In genomic region chr6:170024940-170025339, GRCh38 we compare ENCODE assay signal across 14 cellular contexts.
DNase-seq lines count a peak whose midpoint lies in the region; ATAC-seq and TF ChIP-seq lines count a peak whose summit lies in the region.
"Had no signal": no experiment of that assay in that cellular context is flagged by ENCODE, and none has a peak within 500 bp of the region (broad histone marks: within the 10 kb centered on the region; RNA-seq: fewer than 3 reads in every experiment).

No MANE protein-coding gene starts in this region.

- H3K27me3 Mint-ChIP-seq in chondrocyte (ENCODE audit: low read depth) = no peaks in the 10 kb centered on the region
- H3K27me3 Mint-ChIP-seq in activated naive CD4-positive, alpha-beta T cell treated with anti-CD3 and anti-CD28 coated beads for 36 hours (ENCODE audit: low read depth) = peaks cover 14% of the 10 kb centered on the region

- no peak overlapping the region for H3K27ac Mint-ChIP-seq in chondrocyte (ENCODE audit: unreplicated experiment)
- H3K27ac Mint-ChIP-seq in activated naive CD4-positive, alpha-beta T cell treated with anti-CD3 and anti-CD28 coated beads for 36 hours = no peak overlapping the region
- H3K27ac Mint-ChIP-seq: T-helper 1 cell treated with Interleukin-12 subunit alpha and Interleukin-12 subunit beta and Interleukin-4 antibody, amounts not matched to agents 30 μg/mL and 1 μg/mL, for 36 hours had no signal

- no peak for TF ChIP-seq CTCF in Panc1 (IDR thresholded peaks at IDR 0.05)
- TF ChIP-seq CTCF in chondrocyte (IDR thresholded peaks at IDR 0.05) = no peak

- BruUV-seq in Panc1 (replicated peaks; lab: Mats Ljungman, UMichigan) = no TSS peak

- no peaks in the 10 kb centered on the region for H3K36me3 Mint-ChIP-seq in chondrocyte (ENCODE audit: low read depth)
- H3K36me3 Mint-ChIP-seq in activated naive CD4-positive, alpha-beta T cell treated with anti-CD3 and anti-CD28 coated beads for 36 hours (ENCODE audit: low read depth) = no peaks in the 10 kb centered on the region

- H3K4me3 Mint-ChIP-seq in chondrocyte (ENCODE audit: unreplicated experiment) = no peak overlapping the region
- no peak overlapping the region for H3K4me3 Mint-ChIP-seq in activated naive CD4-positive, alpha-beta T cell treated with anti-CD3 and anti-CD28 coated beads for 36 hours
- H3K4me3 Mint-ChIP-seq: central memory CD8-positive, alpha-beta T cell; T-helper 1 cell treated with Interleukin-12 subunit alpha and Interleukin-12 subunit beta and Interleukin-4 antibody, amounts not matched to agents 30 μg/mL and 1 μg/mL, for 36 hours had no signal

- H3K4me1 ChIP-seq in Panc1 (ENCODE audit: control insufficient read depth, insufficient read depth, low read length) = no peaks in the 10 kb centered on the region

- H3K4me3 ChIP-seq in Panc1 (ENCODE audit: low read depth in 2 of 2, low read length in 2 of 2) = no peak overlapping the region
- H3K4me3 ChIP-seq: thoracic aorta had no signal

- peak; percentile 34 for DNase-seq in EL
- DNase-seq in Panc1 (ENCODE audit: low read depth, low spot score) = no peak
- peak; percentile 17 for DNase-seq in fibroblast of peridontal ligament (ENCODE audit: extremely low read depth)
- peak; percentile 0 for DNase-seq in posterior vena cava (ENCODE audit: low spot score)
- DNase-seq in chondrocyte (ENCODE audit: low spot score) = no peak
- no peak for DNase-seq in activated naive CD4-positive, alpha-beta T cell treated with anti-CD3 and anti-CD28 coated beads for 36 hours
- DNase-seq: GOT3; NCI-H1930; stimulated activated CD4-positive, alpha-beta T cell treated with anti-CD3 and anti-CD28 coated beads, Interleukin-1b, Interleukin-23, amount 100 ng/mL, for 48 hours had no signal

- in situ Hi-C loops in Panc1 (cut with HindIII; ENCODE audit: low pct_unique_long_range_greater_than_20kb, low sequenced_read_pairs) = no loop called here

- no peaks in the 10 kb centered on the region for H3K36me3 ChIP-seq in Panc1 (ENCODE audit: control insufficient read depth, insufficient read depth, low read length)
- H3K36me3 ChIP-seq: thoracic aorta had no signal

- CTCF ChIA-PET in Panc1 (lab: Charles Lee) = no interaction called here
- CTCF ChIA-PET in activated naive CD4-positive, alpha-beta T cell treated with anti-CD3 and anti-CD28 coated beads for 36 hours (lab: Charles Lee) = no interaction called here

- ATAC-seq in Panc1 (0 out of 2 replicates have a peak, but pooled peaks have one; percentile 15), HG03460 (IDR thresholded peaks at IDR 0.05; ENCODE audit: unreplicated experiment) (no peak), esophagus mucosa (no peak)

- H3K9me3 Mint-ChIP-seq in chondrocyte (ENCODE audit: low read depth) = no peaks in the 10 kb centered on the region
- no peaks in the 10 kb centered on the region for H3K9me3 Mint-ChIP-seq in activated naive CD4-positive, alpha-beta T cell treated with anti-CD3 and anti-CD28 coated beads for 36 hours
- H3K9me3 Mint-ChIP-seq: central memory CD8-positive, alpha-beta T cell; T-helper 1 cell treated with Interleukin-12 subunit alpha and Interleukin-12 subunit beta and Interleukin-4 antibody, amounts not matched to agents 30 μg/mL and 1 μg/mL, for 36 hours had no signal

- no peaks in the 10 kb centered on the region for H3K4me1 Mint-ChIP-seq in chondrocyte (ENCODE audit: low read depth)
- no peaks in the 10 kb centered on the region for H3K4me1 Mint-ChIP-seq in activated naive CD4-positive, alpha-beta T cell treated with anti-CD3 and anti-CD28 coated beads for 36 hours (ENCODE audit: low read depth)

- POLR2A ChIA-PET in Panc1 (lab: Charles Lee) = no interaction called here

- H3K27me3 ChIP-seq in Panc1 (ENCODE audit: control insufficient read depth, insufficient read depth, low read length) = no peaks in the 10 kb centered on the region

- H3K27ac ChIP-seq in Panc1 (ENCODE audit: low read length) = no peak overlapping the region
- H3K27ac ChIP-seq: thoracic aorta had no signal

- intact Hi-C loops in Panc1 (cut with micrococcal nuclease; ENCODE audit: unreplicated experiment) (no loop called here), posterior vena cava (cut with DNase I) (no loop called here)
- intact Hi-C loops in activated naive CD4-positive, alpha-beta T cell treated with anti-CD3 and anti-CD28 coated beads for 36 hours (cut with micrococcal nuclease) = no loop called here

- no peaks in the 10 kb centered on the region for H3K9me3 ChIP-seq in Panc1 (ENCODE audit: control insufficient read depth, insufficient read depth, low read depth, low read length)
- H3K9me3 ChIP-seq: thoracic aorta had no signal

Comparison
In these comparisons a context has a peak if more than half of its experiments do, and no peak if none do; other contexts are left out.
1. DNase-seq: peak in EL (single experiment), fibroblast of peridontal ligament (single experiment) and posterior vena cava (single experiment); none in Panc1 (single experiment), chondrocyte (single experiment) and activated naive CD4-positive, alpha-beta T cell treated with anti-CD3 and anti-CD28 coated beads for 36 hours (single experiment).